ENCODE assay signal across 25 cellular contexts in the genomic region with DNA sequence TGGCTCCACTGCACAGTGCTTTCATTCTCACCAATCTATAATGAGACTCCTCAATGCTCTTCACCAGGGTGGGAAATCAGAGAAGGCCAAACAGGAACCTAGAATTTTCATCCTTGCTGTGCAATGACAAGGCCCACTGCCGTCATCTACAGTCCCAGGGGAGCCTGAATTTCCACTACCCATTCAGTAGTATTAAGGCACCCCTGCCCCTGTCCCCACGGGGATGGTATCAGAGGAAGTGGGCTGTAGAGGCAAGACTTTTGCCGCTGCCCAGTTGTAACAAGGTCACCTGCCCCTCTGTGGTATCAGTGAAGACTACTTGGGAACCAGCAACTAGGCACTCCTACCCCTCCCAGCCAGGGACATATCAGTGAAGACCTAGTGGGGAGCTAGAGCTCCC.
DNase-seq lines count a peak whose midpoint lies in the region; ATAC-seq and TF ChIP-seq lines count a peak whose summit lies in the region.
"Had no signal": no experiment of that assay in that cellular context is flagged by ENCODE, and none has a peak within 500 bp of the region (broad histone marks: within the 10 kb centered on the region; RNA-seq: fewer than 3 reads in every experiment).

No MANE protein-coding gene starts in this region.

- no peaks in the 10 kb centered on the region for H3K36me3 ChIP-seq in BLaER1

- H3K27ac ChIP-seq in BLaER1 = no peak overlapping the region
- no peak overlapping the region for H3K27ac ChIP-seq in foreskin keratinocyte
- H3K27ac ChIP-seq: KMS-11, testis had no signal

- no peak for TF ChIP-seq CTCF in foreskin keratinocyte (conservative IDR thresholded peaks at IDR 0.05)

- H3K9me3 ChIP-seq in BLaER1 = no peaks in the 10 kb centered on the region; the same call in 1 of the 2 replicates
- H3K9me3 ChIP-seq: testis had no signal

- H4K20me1 ChIP-seq in BLaER1 = no peaks in the 10 kb centered on the region

- DNase-seq in NAMALWA (ENCODE audit: low spot score) = peak; percentile 36
- DNase-seq in mesenteric fat pad (ENCODE audit: low spot score) = peak; percentile 26
- no peak for DNase-seq in foreskin keratinocyte
- DNase-seq in kidney tubule cell (ENCODE audit: low spot score) = no peak
- DNase-seq in DMS79 (lab: John Stamatoyannopoulos, UW) = no peak
- DNase-seq: ACHN; activated CD4-positive, alpha-beta T cell treated with anti-CD3 and anti-CD28 coated beads, Interleukin-2, amount 10 ng/mL, durations not matched to agents 7 days and 5 days; C1 segment of cervical spinal cord; caudate nucleus; GOT3; mammary epithelial cell; MV-4-11; NCI-H1694; NCI-H2171; NCI-H510A treated with DMSO at 0.1 percent for 48 hours; nucleus accumbens; small intestine; T-helper 17 cell; testis had no signal

- no peak overlapping the region for H3K4me3 ChIP-seq in BLaER1
- H3K4me3 ChIP-seq: testis had no signal

- H3K4me2 ChIP-seq in BLaER1 = peak overlapping the region; percentile 60
- H3K4me2 ChIP-seq: KMS-11 had no signal

- ATAC-seq in GM18867 (IDR thresholded peaks at IDR 0.05; ENCODE audit: unreplicated experiment) (peak; percentile 42), foreskin keratinocyte (no peak), GM18519 (IDR thresholded peaks at IDR 0.05; ENCODE audit: low FRiP score, unreplicated experiment) (no peak)
- ATAC-seq: activated naive CD4-positive, alpha-beta T cell treated with anti-CD3 and anti-CD28 coated beads, Interleukin-2, amount 50 U/mL, for 72 hours; stimulated activated effector memory CD8-positive, alpha-beta T cell treated with anti-CD3 and anti-CD28 coated beads, Interleukin-12 subunit alpha, Interleukin-12 subunit beta, amount 100 ng/mL, for 72 hours; T-helper 17 cell had no signal

- peaks cover 27% of the 10 kb centered on the region for H3K4me1 ChIP-seq in BLaER1
- no peaks in the 10 kb centered on the region for H3K4me1 ChIP-seq in foreskin keratinocyte
- H3K4me1 ChIP-seq: testis had no signal

- H3K27me3 ChIP-seq in BLaER1 = no peaks in the 10 kb centered on the region
- no peaks in the 10 kb centered on the region for H3K27me3 ChIP-seq in foreskin keratinocyte
- H3K27me3 ChIP-seq: testis had no signal

- no peak overlapping the region for H3K9ac ChIP-seq in BLaER1
- H3K9ac ChIP-seq: KMS-11 had no signal

Comparison
In these comparisons a context has a peak if more than half of its experiments do, and no peak if none do; other contexts are left out.
1. DNase-seq: peak in NAMALWA (single experiment) and mesenteric fat pad (single experiment); none in foreskin keratinocyte (0 of 2), kidney tubule cell (single experiment) and DMS79 (single experiment).